In genomic region chr2:156211318-156211717, GRCh38 we compare ENCODE assay signal across 27 cellular contexts.
"Had no signal": no experiment of that assay in that cellular context is flagged by ENCODE, and none has a peak within 500 bp of the region (broad histone marks: within the 10 kb centered on the region; RNA-seq: fewer than 3 reads in every experiment).

No MANE protein-coding gene starts in this region.

- H3K9me3 ChIP-seq: neutrophil, pancreas, prostate gland, right lobe of liver, sigmoid colon, stomach, thoracic aorta, thyroid gland, tibial nerve, upper lobe of left lung, vagina had no signal

- H3K4me3 ChIP-seq: pancreas, prostate gland, right lobe of liver, sigmoid colon, stomach, thoracic aorta, thyroid gland, tibial nerve, upper lobe of left lung, vagina had no signal

- H3K4me3 Mint-ChIP-seq: natural killer cell treated with Interleukin-12 subunit alpha and Interleukin-12 subunit beta and Interleukin-15 and Interleukin-18, amount 100 ng/mL, for 72 hours; nephron progenitor cell; neural crest cell; stimulated activated effector memory CD8-positive, alpha-beta T cell treated with anti-CD3 and anti-CD28 coated beads, Interleukin-12 subunit alpha, Interleukin-12 subunit beta, amount 100 ng/mL, for 72 hours; stimulated activated naive B cell treated with anti-CD40 and anti-IgM and Interleukin-4, amounts not matched to agents 10 μg/mL and 1 μg/mL and 100 μg/mL, for 72 hours; stimulated activated naive CD8-positive, alpha-beta T cell treated with anti-CD3 and anti-CD28 coated beads, Interleukin-15, Interleukin-2, amounts not matched to agents 100 ng/mL and 50 ng/mL, for 24 hours had no signal

- H3K4me1 Mint-ChIP-seq: stimulated activated effector memory CD8-positive, alpha-beta T cell treated with anti-CD3 and anti-CD28 coated beads, Interleukin-12 subunit alpha, Interleukin-12 subunit beta, amount 100 ng/mL, for 72 hours; stimulated activated naive B cell treated with anti-CD40 and anti-IgM and Interleukin-4, amounts not matched to agents 10 μg/mL and 1 μg/mL and 100 μg/mL, for 72 hours had no signal

- H3K36me3 Mint-ChIP-seq: natural killer cell treated with Interleukin-12 subunit alpha and Interleukin-12 subunit beta and Interleukin-15 and Interleukin-18, amount 100 ng/mL, for 72 hours; stimulated activated effector memory CD8-positive, alpha-beta T cell treated with anti-CD3 and anti-CD28 coated beads, Interleukin-12 subunit alpha, Interleukin-12 subunit beta, amount 100 ng/mL, for 72 hours; stimulated activated naive B cell treated with anti-CD40 and anti-IgM and Interleukin-4, amounts not matched to agents 10 μg/mL and 1 μg/mL and 100 μg/mL, for 72 hours had no signal

- FAIRE-seq: pancreas, small intestine, urothelium cell line had no signal

- H3K27ac Mint-ChIP-seq: natural killer cell treated with Interleukin-12 subunit alpha and Interleukin-12 subunit beta and Interleukin-15 and Interleukin-18, amount 100 ng/mL, for 72 hours; nephron progenitor cell; stimulated activated effector memory CD8-positive, alpha-beta T cell treated with anti-CD3 and anti-CD28 coated beads, Interleukin-12 subunit alpha, Interleukin-12 subunit beta, amount 100 ng/mL, for 72 hours; stimulated activated naive B cell treated with anti-CD40 and anti-IgM and Interleukin-4, amounts not matched to agents 10 μg/mL and 1 μg/mL and 100 μg/mL, for 72 hours; stimulated activated naive CD8-positive, alpha-beta T cell treated with anti-CD3 and anti-CD28 coated beads, Interleukin-15, Interleukin-2, amounts not matched to agents 100 ng/mL and 50 ng/mL, for 24 hours had no signal

- H3K27ac ChIP-seq: neutrophil, pancreas, prostate gland, right lobe of liver, sigmoid colon, stomach, thoracic aorta, thyroid gland, tibial nerve, upper lobe of left lung, vagina had no signal

- DNase-seq: nephron progenitor cell; nucleus accumbens; pancreas; right cardiac atrium; right lobe of liver; sigmoid colon; small intestine; stimulated activated CD4-positive, alpha-beta T cell treated with anti-CD3 and anti-CD28 coated beads, Interleukin-15, amount 100 ng/mL, for 24 hours; stimulated activated CD4-positive, alpha-beta T cell treated with anti-CD3 and anti-CD28 coated beads, Interleukin-2, amount 100 ng/mL, for 24 hours; stimulated activated CD4-positive, alpha-beta T cell treated with anti-CD3 and anti-CD28 coated beads, Interleukin-2, amount 100 ng/mL, for 48 hours; stimulated activated CD4-positive, alpha-beta T cell treated with anti-CD3 and anti-CD28 coated beads, Interleukin-4, amount 100 ng/mL, for 24 hours; stimulated activated naive B cell treated with anti-CD40 and anti-IgM and Interleukin-4, amounts not matched to agents 10 μg/mL and 1 μg/mL and 100 μg/mL, for 72 hours; stimulated activated naive CD4-positive, alpha-beta T cell treated with Interleukin-2 at 50 U/mL for 16 hours; stomach; thyroid gland; trophoblast cell; upper lobe of left lung had no signal

- H3K4me1 ChIP-seq: pancreas, prostate gland, right lobe of liver, sigmoid colon, stomach, thyroid gland, tibial nerve, upper lobe of left lung, vagina had no signal

- H3K27me3 Mint-ChIP-seq: stimulated activated naive B cell treated with anti-CD40 and anti-IgM and Interleukin-4, amounts not matched to agents 10 μg/mL and 1 μg/mL and 100 μg/mL, for 72 hours had no signal

- H3K36me3 ChIP-seq: neutrophil, pancreas, prostate gland, right lobe of liver, sigmoid colon, stomach, thoracic aorta, thyroid gland, tibial nerve, upper lobe of left lung, vagina had no signal

- H3K9me3 Mint-ChIP-seq: nephron progenitor cell; stimulated activated effector memory CD8-positive, alpha-beta T cell treated with anti-CD3 and anti-CD28 coated beads, Interleukin-12 subunit alpha, Interleukin-12 subunit beta, amount 100 ng/mL, for 72 hours; stimulated activated naive B cell treated with anti-CD40 and anti-IgM and Interleukin-4, amounts not matched to agents 10 μg/mL and 1 μg/mL and 100 μg/mL, for 72 hours; stimulated activated naive CD8-positive, alpha-beta T cell treated with anti-CD3 and anti-CD28 coated beads, Interleukin-15, Interleukin-2, amounts not matched to agents 100 ng/mL and 50 ng/mL, for 24 hours had no signal

- H3K27me3 ChIP-seq: neutrophil, pancreas, right lobe of liver, sigmoid colon, stomach, thyroid gland, tibial nerve, upper lobe of left lung, vagina had no signal

- ATAC-seq: natural killer cell treated with Interleukin-12 subunit alpha and Interleukin-12 subunit beta and Interleukin-15 and Interleukin-18, amount 100 ng/mL, for 72 hours; pancreas; right cardiac atrium; right lobe of liver; stimulated activated effector memory CD8-positive, alpha-beta T cell treated with anti-CD3 and anti-CD28 coated beads, Interleukin-12 subunit alpha, Interleukin-12 subunit beta, amount 100 ng/mL, for 72 hours; stimulated activated naive B cell treated with anti-CD40 and anti-IgM and Interleukin-4, amounts not matched to agents 10 μg/mL and 1 μg/mL and 100 μg/mL, for 72 hours had no signal
